In the genomic region with DNA sequence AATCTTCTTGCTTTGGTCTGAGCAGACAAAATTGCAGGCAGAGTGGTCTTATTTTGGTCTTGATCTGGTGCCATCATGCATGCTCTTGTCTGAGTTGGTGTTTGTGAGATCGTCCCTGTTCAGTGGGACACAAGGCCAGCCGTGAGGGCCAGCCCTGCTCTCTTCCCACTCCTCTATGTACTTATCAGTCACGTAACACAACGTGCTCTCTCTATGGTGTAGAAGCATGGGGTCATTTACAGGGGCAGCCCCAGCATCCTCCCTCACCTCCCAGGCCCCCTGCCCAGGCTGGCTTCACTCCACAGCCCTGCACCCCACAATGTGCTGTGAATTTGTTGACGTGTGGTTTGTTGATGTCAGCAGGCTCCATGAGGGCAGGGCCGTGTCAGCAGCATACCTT, we compare ENCODE assay signal across 38 cellular contexts. TPM values are rescaled to one million over a fixed set of nuclear protein-coding genes. Genes with fewer than 3 reads are reported as not detected.
"Had no signal": no experiment of that assay in that cellular context is flagged by ENCODE, and none has a peak within 500 bp of the region (broad histone marks: within the 10 kb centered on the region; RNA-seq: fewer than 3 reads in every experiment).

No MANE protein-coding gene starts in this region.

- H3K27me3 ChIP-seq: brain microvascular endothelial cell, dorsolateral prefrontal cortex had no signal

- H3K36me3 ChIP-seq: brain microvascular endothelial cell, WERI-Rb-1 had no signal

- H3K4me3 ChIP-seq: coronary artery, dorsolateral prefrontal cortex had no signal

- H3K4me3 Mint-ChIP-seq: activated B cell treated with CpG ODN at 0.5 μM for 24 hours; activated CD8-positive, alpha-beta T cell treated with anti-CD3 and anti-CD28 coated beads for 36 hours; activated naive CD8-positive, alpha-beta T cell; activated T-cell treated with anti-CD3 and anti-CD28 coated beads, Interleukin-2, amount 50 U/mL, for 24 hours; activated T-cell treated with anti-CD3 and anti-CD28 coated beads, Interleukin-2, amount 50 U/mL, for 72 hours; central memory CD8-positive, alpha-beta T cell; dendritic cell treated with granulocyte-macrophage colony-stimulating factor and Interleukin-4, amounts not matched to agents 40 ng/mL and 50 ng/mL, for 4 days; endodermal cell; T-helper 17 cell; T-helper 2 cell treated with Interferon-gamma antibody and Interleukin-4, amounts not matched to agents 5 μg/mL and 100 μg/mL, for 36 hours had no signal

- H3K27ac Mint-ChIP-seq: activated B cell treated with CpG ODN at 0.5 μM for 24 hours; activated CD8-positive, alpha-beta T cell treated with anti-CD3 and anti-CD28 coated beads for 36 hours; activated naive CD8-positive, alpha-beta T cell; activated T-cell treated with anti-CD3 and anti-CD28 coated beads, Interleukin-2, amount 50 U/mL, for 24 hours; activated T-cell treated with anti-CD3 and anti-CD28 coated beads, Interleukin-2, amount 50 U/mL, for 72 hours; dendritic cell treated with granulocyte-macrophage colony-stimulating factor and Interleukin-4, amounts not matched to agents 40 ng/mL and 50 ng/mL, for 4 days; endodermal cell; T-helper 17 cell; T-helper 2 cell treated with Interferon-gamma antibody and Interleukin-4, amounts not matched to agents 5 μg/mL and 100 μg/mL, for 36 hours had no signal

- H3K27me3 Mint-ChIP-seq: activated B cell treated with CpG ODN at 0.5 μM for 24 hours; activated CD8-positive, alpha-beta T cell treated with anti-CD3 and anti-CD28 coated beads for 36 hours; dendritic cell treated with granulocyte-macrophage colony-stimulating factor and Interleukin-4, amounts not matched to agents 40 ng/mL and 50 ng/mL, for 4 days had no signal

- H3K4me1 Mint-ChIP-seq: activated B cell treated with CpG ODN at 0.5 μM for 24 hours; central memory CD8-positive, alpha-beta T cell; endodermal cell had no signal

- H3K27ac ChIP-seq: brain microvascular endothelial cell, coronary artery, dorsolateral prefrontal cortex, WERI-Rb-1 had no signal

- DNase-seq: activated B cell treated with CpG ODN at 0.5 μM for 24 hours; activated CD4-positive, alpha-beta T cell treated with anti-CD3 and anti-CD28 coated beads for 48 hours; activated CD4-positive, alpha-beta T cell treated with anti-CD3 and anti-CD28 coated beads, Interleukin-2, amount 50 U/mL, for 1 hour; activated CD4-positive, alpha-beta T cell treated with anti-CD3 and anti-CD28 coated beads, Interleukin-2, amount 50 U/mL, for 48 hours; activated CD8-positive, alpha-beta memory T cell treated with anti-CD3 and anti-CD28 coated beads, Interleukin-2, amount 50 U/mL, for 48 hours; activated CD8-positive, alpha-beta T cell treated with anti-CD3 and anti-CD28 coated beads for 36 hours; activated effector memory CD4-positive, alpha-beta T cell treated with Interleukin-2 at 50 U/mL for 16 hours; activated gamma-delta T cell treated with Interleukin-2 at 50 U/mL for 16 hours; activated naive CD4-positive, alpha-beta T cell treated with anti-CD3 and anti-CD28 coated beads, Interleukin-2, amount 50 U/mL, for 16 hours; activated naive CD4-positive, alpha-beta T cell treated with Interleukin-2 at 50 U/mL for 16 hours; activated T-cell treated with anti-CD3 and anti-CD28 coated beads for 4 hours; activated T-cell treated with anti-CD3 and anti-CD28 coated beads, Interleukin-2, amount 50 U/mL, for 24 hours; activated T-cell treated with anti-CD3 and anti-CD28 coated beads, Interleukin-2, amount 50 U/mL, for 72 hours; amniotic stem cell; anterior cingulate cortex; brain microvascular endothelial cell; dorsolateral prefrontal cortex; effector memory CD4-positive, alpha-beta T cell; endodermal cell; foreskin fibroblast; T-helper 1 cell; T-helper 17 cell; T1000; WERI-Rb-1 had no signal

- ATAC-seq: activated CD4-positive, CD25-positive, alpha-beta regulatory T cell treated with anti-CD3 and anti-CD28 coated beads, Interleukin-2, amount 50 U/mL, for 24 hours; activated CD8-positive, alpha-beta T cell treated with anti-CD3 and anti-CD28 coated beads for 36 hours; activated T-cell treated with anti-CD3 and anti-CD28 coated beads, Interleukin-2, amount 50 U/mL, for 72 hours; esophagus mucosa; T-helper 17 cell had no signal

- H3K9me3 Mint-ChIP-seq: activated B cell treated with CpG ODN at 0.5 μM for 24 hours; activated CD8-positive, alpha-beta T cell treated with anti-CD3 and anti-CD28 coated beads for 36 hours; activated T-cell treated with anti-CD3 and anti-CD28 coated beads, Interleukin-2, amount 50 U/mL, for 24 hours; activated T-cell treated with anti-CD3 and anti-CD28 coated beads, Interleukin-2, amount 50 U/mL, for 72 hours; central memory CD8-positive, alpha-beta T cell; endodermal cell; T-helper 2 cell treated with Interferon-gamma antibody and Interleukin-4, amounts not matched to agents 5 μg/mL and 100 μg/mL, for 36 hours had no signal

RNA-seq across cellular contexts. Expression of a gene that starts 18.3 kb away (rescaled TPM):
- total RNA-seq: activated CD8-positive, alpha-beta memory T cell treated with anti-CD3 and anti-CD28 coated beads for 36 hours; activated CD8-positive, alpha-beta T cell treated with anti-CD3 and anti-CD28 coated beads for 36 hours; activated T-cell treated with anti-CD3 and anti-CD28 coated beads, Interleukin-2, amount 50 U/mL, for 72 hours; astrocyte; bronchial epithelial cell; cardiac septum; cerebellum; endodermal cell; epithelial cell of proximal tubule; esophagus mucosa; frontal cortex had no signal
